ENCODE assay signal across 8 cellular contexts in genomic region chr11:62760867-62761227, GRCh38. TPM values are rescaled to one million over a fixed set of nuclear protein-coding genes. Genes with fewer than 3 reads are reported as not detected.
DNase-seq lines count a peak whose midpoint lies in the region; ATAC-seq, FAIRE-seq and TF ChIP-seq lines count a peak whose summit lies in the region.
"Not testable (repeated sequence)": the region's sequence is repeated elsewhere in the genome, so short reads cannot be mapped to it uniquely, and the experiment has no call there.

No MANE protein-coding gene starts in this region.

- not testable (repeated sequence) for H4K20me1 ChIP-seq in PC-3 (ENCODE audit: low read length); neural cell (ENCODE audit: insufficient read depth)

- not testable (repeated sequence) for FAIRE-seq in bronchial epithelial cell (lab: Jason Lieb, UNC)

- POLR2A ChIA-PET in PC-3 (lab: Charles Lee; ENCODE audit: unreplicated experiment): interaction anchor here (0.5 to 0.7 kb wide), 2 partner anchors 62 to 366 kb away, joined by 3 to 4 read pairs; no protein-coding TSS in a partner anchor

- TF ChIP-seq CTCF in AG10803 (conservative IDR thresholded peaks at IDR 0.05; ENCODE audit: low read length); HFFc6 (IDR thresholded peaks at IDR 0.05); PC-3 (conservative IDR thresholded peaks at IDR 0.05; ENCODE audit: low read depth, low read length); bronchial epithelial cell (IDR thresholded peaks at IDR 0.05; ENCODE audit: insufficient read depth, low read length, severe bottlenecking); heart right ventricle (IDR thresholded peaks at IDR 0.05); neural cell (IDR thresholded peaks at IDR 0.05; ENCODE audit: poor library complexity, severe bottlenecking): not testable (repeated sequence)

- peak overlapping the region; percentile 97 for H3K4me3 Mint-ChIP-seq in HFFc6
- H3K4me3 Mint-ChIP-seq in activated T-cell treated with anti-CD3 and anti-CD28 coated beads, Interleukin-2, amount 50 U/mL, for 24 hours: peak overlapping the region; percentile 99
- H3K4me3 Mint-ChIP-seq in stimulated activated naive CD8-positive, alpha-beta T cell treated with anti-CD3 and anti-CD28 coated beads, Interleukin-15, Interleukin-2, amounts not matched to agents 100 ng/mL and 50 ng/mL, for 24 hours: peak overlapping the region; percentile 99

- H3K4me1 ChIP-seq in PC-3 (ENCODE audit: insufficient read depth, low read length): peaks cover 13% of the 10 kb centered on the region
- H3K4me1 ChIP-seq in heart right ventricle: peaks cover 6 to 22% (median 16%) of the 10 kb centered on the region in 9 donors

- DNase-seq in AG10803 (ENCODE audit: low read depth); HFFc6; PC-3; activated T-cell treated with anti-CD3 and anti-CD28 coated beads, Interleukin-2, amount 50 U/mL, for 24 hours; bronchial epithelial cell (ENCODE audit: low read depth); heart right ventricle: not testable (repeated sequence)

- WGBS in heart right ventricle, 2 donors: 37 to 38% methylated on average over 9 of the region's 9 CpGs

- H3K27ac ChIP-seq in PC-3 (ENCODE audit: low read length): not testable (repeated sequence)
- H3K27ac ChIP-seq in heart right ventricle (peak overlapping the region; percentile 31 to 94 (median 82)), neural cell (ENCODE audit: low read length) (peak overlapping the region; percentile 24)

- peak overlapping the region; percentile 93 for H3K4me3 ChIP-seq in AG10803 (ENCODE audit: low read length)
- H3K4me3 ChIP-seq in PC-3 (ENCODE audit: low read length): peak overlapping the region; percentile 81
- H3K4me3 ChIP-seq in bronchial epithelial cell (ENCODE audit: low read depth, low read length): peak overlapping the region; percentile 82
- peak overlapping the region in 9 of 10 donors; percentile 60 to 94 (median 86) for H3K4me3 ChIP-seq in heart right ventricle
- peak overlapping the region; percentile 82 for H3K4me3 ChIP-seq in neural cell (ENCODE audit: low read length)

- intact Hi-C loops in PC-3 (cut with micrococcal nuclease); heart right ventricle (cut with DNase I): not testable (repeated sequence)

- H3K4me2 ChIP-seq in PC-3 (ENCODE audit: low read length): peak overlapping the region; percentile 94
- H3K4me2 ChIP-seq in neural cell (ENCODE audit: low read length): not testable (repeated sequence)

- CTCF ChIA-PET in PC-3 (lab: Charles Lee): interaction anchor here (0.6 kb wide), 1 partner anchor 66 kb away, joined by 3 read pairs; no protein-coding TSS in a partner anchor

- not testable (repeated sequence) for H3K27me3 ChIP-seq in PC-3 (ENCODE audit: low read length); bronchial epithelial cell (ENCODE audit: control insufficient read depth, insufficient read depth, low read length); heart right ventricle; neural cell (ENCODE audit: insufficient read depth, low read depth, low read length)

- H3K79me2 ChIP-seq in PC-3 (ENCODE audit: low read length) (peaks cover 16% of the 10 kb centered on the region), neural cell (replicated peaks; ENCODE audit: insufficient read depth, low read length) (peaks cover 12% of the 10 kb centered on the region)

- peak overlapping the region; percentile 12; the same call in 1 of the 2 replicates for H3K9ac ChIP-seq in PC-3 (ENCODE audit: low read length)
- H3K9ac ChIP-seq in neural cell (ENCODE audit: low read length): not testable (repeated sequence)

- not testable (repeated sequence) for H3K36me3 Mint-ChIP-seq in HFFc6 (ENCODE audit: low read depth)
- H3K36me3 Mint-ChIP-seq in activated T-cell treated with anti-CD3 and anti-CD28 coated beads, Interleukin-2, amount 50 U/mL, for 24 hours (ENCODE audit: low read depth): peaks cover 40% of the 10 kb centered on the region
- H3K36me3 Mint-ChIP-seq in stimulated activated naive CD8-positive, alpha-beta T cell treated with anti-CD3 and anti-CD28 coated beads, Interleukin-15, Interleukin-2, amounts not matched to agents 100 ng/mL and 50 ng/mL, for 24 hours (ENCODE audit: low read depth): peaks cover 27% of the 10 kb centered on the region

- H3K27ac Mint-ChIP-seq in HFFc6: peak overlapping the region; percentile 59; the same call in 1 of the 2 replicates
- H3K27ac Mint-ChIP-seq in activated T-cell treated with anti-CD3 and anti-CD28 coated beads, Interleukin-2, amount 50 U/mL, for 24 hours: peak overlapping the region; percentile 84
- peak overlapping the region; percentile 75 for H3K27ac Mint-ChIP-seq in stimulated activated naive CD8-positive, alpha-beta T cell treated with anti-CD3 and anti-CD28 coated beads, Interleukin-15, Interleukin-2, amounts not matched to agents 100 ng/mL and 50 ng/mL, for 24 hours

- not testable (repeated sequence) for H3K27me3 Mint-ChIP-seq in HFFc6 (ENCODE audit: insufficient read depth); activated T-cell treated with anti-CD3 and anti-CD28 coated beads, Interleukin-2, amount 50 U/mL, for 24 hours; stimulated activated naive CD8-positive, alpha-beta T cell treated with anti-CD3 and anti-CD28 coated beads, Interleukin-15, Interleukin-2, amounts not matched to agents 100 ng/mL and 50 ng/mL, for 24 hours

- H3K9me3 Mint-ChIP-seq in HFFc6; activated T-cell treated with anti-CD3 and anti-CD28 coated beads, Interleukin-2, amount 50 U/mL, for 24 hours; stimulated activated naive CD8-positive, alpha-beta T cell treated with anti-CD3 and anti-CD28 coated beads, Interleukin-15, Interleukin-2, amounts not matched to agents 100 ng/mL and 50 ng/mL, for 24 hours: not testable (repeated sequence)

- H2AFZ ChIP-seq in PC-3 (ENCODE audit: low read length): peak overlapping the region; percentile 68
- not testable (repeated sequence) for H2AFZ ChIP-seq in neural cell (ENCODE audit: low read depth, low read length)

- TSS peak; percentile 94 for BruUV-seq in PC-3 (replicated peaks; lab: Mats Ljungman, UMichigan)

- not testable (repeated sequence) for TF ChIP-seq RAD21 in neural cell (conservative IDR thresholded peaks at IDR 0.05)

- H3K9me3 ChIP-seq in PC-3 (ENCODE audit: low read length); heart right ventricle; neural cell (ENCODE audit: low read length): not testable (repeated sequence)

- ATAC-seq in PC-3: peak; percentile 10
- peak in 1 of 8 donors; percentile 4 for ATAC-seq in heart right ventricle

- H3K4me1 Mint-ChIP-seq in HFFc6 (ENCODE audit: low read depth): peaks cover 16% of the 10 kb centered on the region
- H3K4me1 Mint-ChIP-seq in activated T-cell treated with anti-CD3 and anti-CD28 coated beads, Interleukin-2, amount 50 U/mL, for 24 hours (ENCODE audit: low read depth): peaks cover 22% of the 10 kb centered on the region
- peaks cover 23% of the 10 kb centered on the region for H3K4me1 Mint-ChIP-seq in stimulated activated naive CD8-positive, alpha-beta T cell treated with anti-CD3 and anti-CD28 coated beads, Interleukin-15, Interleukin-2, amounts not matched to agents 100 ng/mL and 50 ng/mL, for 24 hours (ENCODE audit: low read depth)

- TF ChIP-seq EP300 in neural cell (conservative IDR thresholded peaks at IDR 0.05; ENCODE audit: poor library complexity, severe bottlenecking): not testable (repeated sequence)

- not testable (repeated sequence) for H3K9me2 ChIP-seq in PC-3 (replicated peaks; ENCODE audit: low read length); neural cell (ENCODE audit: insufficient read depth, low read length)

- peaks cover 13% of the 10 kb centered on the region for H3K36me3 ChIP-seq in PC-3 (ENCODE audit: low read depth, low read length)
- not testable (repeated sequence) for H3K36me3 ChIP-seq in bronchial epithelial cell (ENCODE audit: control insufficient read depth, insufficient read depth, low read length); neural cell (ENCODE audit: insufficient read depth, low read length)
- peaks cover 0 to 31% (median 6%) of the 10 kb centered on the region in 9 donors for H3K36me3 ChIP-seq in heart right ventricle

- not testable (repeated sequence) for H3F3A ChIP-seq in PC-3 (ENCODE audit: low read length, unreplicated experiment); neural cell (ENCODE audit: insufficient read depth, low read length, poor library complexity, severe bottlenecking)

RNA-seq across cellular contexts. Expression of gene POLR2G, which starts 0.5 kb away (rescaled TPM):
- total RNA-seq in HFFc6 (2021; fragmentation: NEBNext Ultra II Directional; extraction: Animal tissue kit (Norgen Biotek cat#: 25700)): 10 to 100 TPM; 77.6 to 83.8 (median 81.4) TPM
- total RNA-seq in PC-3 (2014; rRNA removed) (208 and 230 TPM in 2 replicates), bronchial epithelial cell (102 and 121 TPM in 2 replicates), heart right ventricle (10 to 100 TPM; 30.9 to 57.0 (median 42.9) TPM)
- polyA plus RNA-seq in heart right ventricle (100 to 1,000 TPM in 1 of 2 donors, 10 to 100 TPM in 1; 42.1 to 134 TPM), neural cell (207 and 232 TPM in 2 replicates)
- 69.5 and 74.5 TPM in 2 replicates for polyA minus RNA-seq in neural cell

RNA-seq across cellular contexts. Expression of gene ZBTB3, which starts 6.9 kb away (rescaled TPM):
- 10 to 100 TPM in 1 of 6 experiments, 1 to 10 TPM in 5; 7.9 to 10.8 (median 8.9) TPM for total RNA-seq in HFFc6 (2021; fragmentation: NEBNext Ultra II Directional; extraction: Animal tissue kit (Norgen Biotek cat#: 25700))
- total RNA-seq in PC-3 (2014; rRNA removed) (2.2 and 3.3 TPM in 2 replicates), bronchial epithelial cell (11.0 and 11.6 TPM in 2 replicates), heart right ventricle (10 to 100 TPM in 4 of 10 donors, 1 to 10 TPM in 6; 7.5 to 14.9 (median 9.6) TPM)
- polyA plus RNA-seq in heart right ventricle (1 to 10 TPM; 2.2 to 8.6 TPM), neural cell (8.5 and 20.9 TPM in 2 replicates)
- 13.1 and 28.5 TPM in 2 replicates for polyA minus RNA-seq in neural cell

RNA-seq across cellular contexts. Expression of gene TAF6L, which starts 10.3 kb away (rescaled TPM):
- 10 to 100 TPM in 5 of 6 experiments, 1 to 10 TPM in 1; 9.9 to 12.7 (median 10.6) TPM for total RNA-seq in HFFc6 (2021; fragmentation: NEBNext Ultra II Directional; extraction: Animal tissue kit (Norgen Biotek cat#: 25700))
- 40.2 and 43.9 TPM in 2 replicates for total RNA-seq in PC-3 (2014; rRNA removed)
- 16.6 and 17.1 TPM in 2 replicates for total RNA-seq in bronchial epithelial cell
- 10 to 100 TPM in 3 of 10 donors, 1 to 10 TPM in 7; 7.7 to 14.7 (median 9.0) TPM for total RNA-seq in heart right ventricle
- 10 to 100 TPM; 12.7 to 18.9 TPM for polyA plus RNA-seq in heart right ventricle
- 55.2 and 61.7 TPM in 2 replicates for polyA plus RNA-seq in neural cell
- 22.5 and 25.1 TPM in 2 replicates for polyA minus RNA-seq in neural cell

RNA-seq across cellular contexts. Expression of gene TMEM179B, which starts 26.4 kb away (rescaled TPM):
- 10 to 100 TPM; 47.2 to 66.3 (median 52.7) TPM for total RNA-seq in HFFc6 (2021; fragmentation: NEBNext Ultra II Directional; extraction: Animal tissue kit (Norgen Biotek cat#: 25700))
- total RNA-seq in PC-3 (2014; rRNA removed) (80.2 and 86.7 TPM in 2 replicates), bronchial epithelial cell (19.0 and 30.0 TPM in 2 replicates), heart right ventricle (10 to 100 TPM in 8 of 10 donors, 1 to 10 TPM in 2; 9.4 to 27.2 (median 17.4) TPM)
- polyA plus RNA-seq in heart right ventricle (10 to 100 TPM; 24.8 to 54.4 TPM), neural cell (24.5 and 28.1 TPM in 2 replicates)
- polyA minus RNA-seq in neural cell: 16.3 and 17.8 TPM in 2 replicates

RNA-seq across cellular contexts. Expression of gene TMEM223, which starts 31.0 kb away (rescaled TPM):
- total RNA-seq in HFFc6 (2021; fragmentation: NEBNext Ultra II Directional; extraction: Animal tissue kit (Norgen Biotek cat#: 25700)): 10 to 100 TPM; 12.8 to 15.0 (median 13.6) TPM
- total RNA-seq in PC-3 (2014; rRNA removed): 37.5 and 49.6 TPM in 2 replicates
- total RNA-seq in bronchial epithelial cell: 18.6 and 19.5 TPM in 2 replicates
- 10 to 100 TPM; 21.9 to 28.6 (median 23.5) TPM for total RNA-seq in heart right ventricle
- 10 to 100 TPM; 30.9 to 75.3 TPM for polyA plus RNA-seq in heart right ventricle
- polyA plus RNA-seq in neural cell: 16.5 and 27.4 TPM in 2 replicates
- polyA minus RNA-seq in neural cell: 12.7 and 13.1 TPM in 2 replicates
